In the genomic region with DNA sequence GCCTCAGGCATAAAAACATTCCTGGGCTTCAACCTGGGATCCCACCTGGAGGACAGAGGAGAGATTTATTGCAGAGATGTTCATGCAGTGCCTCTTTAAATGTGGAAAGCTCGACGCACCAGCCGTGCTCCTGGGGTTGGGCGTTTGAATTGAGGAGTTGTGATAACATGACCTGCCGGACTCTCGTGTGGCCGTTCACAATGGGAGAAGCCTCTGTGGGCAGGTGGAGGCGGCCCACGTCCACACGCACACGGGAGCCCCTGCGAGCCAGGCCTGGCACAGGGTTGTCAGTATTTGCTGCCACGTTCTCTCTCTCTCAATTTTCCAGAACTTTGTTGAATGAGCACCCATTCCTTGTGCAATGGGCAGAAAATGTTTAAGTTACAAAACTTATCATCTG, we compare ENCODE assay signal across 15 cellular contexts. TPM values are rescaled to one million over a fixed set of nuclear protein-coding genes. Genes with fewer than 3 reads are reported as not detected.
DNase-seq lines count a peak whose midpoint lies in the region; ATAC-seq and TF ChIP-seq lines count a peak whose summit lies in the region.
"Had no signal": no experiment of that assay in that cellular context is flagged by ENCODE, and none has a peak within 500 bp of the region (broad histone marks: within the 10 kb centered on the region; RNA-seq: fewer than 3 reads in every experiment).

No MANE protein-coding gene starts in this region.

- no TSS peak for BruUV-seq in Panc1 (replicated peaks; lab: Mats Ljungman, UMichigan)

- peaks cover 0 to 10% (median 3%) of the 10 kb centered on the region in 7 donors for H3K4me1 Mint-ChIP-seq in naive thymus-derived CD4-positive, alpha-beta T cell
- H3K4me1 Mint-ChIP-seq: GM23338 had no signal

- H3K9me3 ChIP-seq in Panc1 (ENCODE audit: control insufficient read depth, insufficient read depth, low read depth, low read length) (no peaks in the 10 kb centered on the region), mesenchymal stem cell (ENCODE audit: control insufficient read depth, low read length) (no peaks in the 10 kb centered on the region), subcutaneous abdominal adipose tissue (ENCODE audit: control insufficient read depth in 5 of 5, low read length in 5 of 5) (no peaks in the 10 kb centered on the region)
- no peaks in the 10 kb centered on the region for H3K9me3 ChIP-seq in naive thymus-derived CD4-positive, alpha-beta T cell (ENCODE audit: control insufficient read depth in 2 of 3, low read length in 3 of 3)
- H3K9me3 ChIP-seq: mucosa of descending colon, SJCRH30 had no signal

- peak overlapping the region; percentile 97 for H3K9ac ChIP-seq in mesenchymal stem cell (ENCODE audit: low read length)
- peak overlapping the region in 1 of 5 donors; percentile 77 for H3K9ac ChIP-seq in subcutaneous abdominal adipose tissue (ENCODE audit: low read length in 5 of 5)

- CTCF ChIA-PET in Panc1 (lab: Charles Lee): no interaction called here
- CTCF ChIA-PET in naive thymus-derived CD4-positive, alpha-beta T cell (lab: Charles Lee): no interaction called here

- H2BK5ac ChIP-seq in mesenchymal stem cell (ENCODE audit: low read depth, low read length, poor library complexity, severe bottlenecking): no peak overlapping the region

- no peak overlapping the region for H3K14ac ChIP-seq in mesenchymal stem cell (ENCODE audit: low read length in 2 of 2)

- no peaks in the 10 kb centered on the region for H3K9me3 Mint-ChIP-seq in naive thymus-derived CD4-positive, alpha-beta T cell
- H3K9me3 Mint-ChIP-seq: activated CD4-positive, alpha-beta memory T cell treated with anti-CD3 and anti-CD28 coated beads, Interleukin-2, amount 10 ng/mL, durations not matched to agents 7 days and 5 days had no signal

- in situ Hi-C loops in Panc1 (cut with HindIII; ENCODE audit: low pct_unique_long_range_greater_than_20kb, low sequenced_read_pairs): no loop called here

- no peak overlapping the region for H2BK15ac ChIP-seq in mesenchymal stem cell (ENCODE audit: low read depth, poor library complexity, severe bottlenecking)

- H3K27me3 ChIP-seq in Panc1 (ENCODE audit: control insufficient read depth, insufficient read depth, low read length): no peaks in the 10 kb centered on the region
- H3K27me3 ChIP-seq in dorsolateral prefrontal cortex: no peaks in the 10 kb centered on the region
- H3K27me3 ChIP-seq in mesenchymal stem cell (ENCODE audit: control insufficient read depth in 1 of 2, insufficient read depth in 1 of 2, low read length in 2 of 2): no peaks in the 10 kb centered on the region
- no peaks in the 10 kb centered on the region for H3K27me3 ChIP-seq in subcutaneous abdominal adipose tissue (ENCODE audit: control insufficient read depth in 5 of 5, insufficient read depth in 4 of 5, low read length in 5 of 5)
- H3K27me3 ChIP-seq in naive thymus-derived CD4-positive, alpha-beta T cell (ENCODE audit: control insufficient read depth in 2 of 2, insufficient read depth in 2 of 2, low read length in 2 of 2): no peaks in the 10 kb centered on the region
- H3K27me3 ChIP-seq: SJCRH30 had no signal

- no peak overlapping the region for H3K4ac ChIP-seq in mesenchymal stem cell (ENCODE audit: low read depth in 1 of 2, low read length in 2 of 2)

- H3K27me3 Mint-ChIP-seq in naive thymus-derived CD4-positive, alpha-beta T cell: no peaks in the 10 kb centered on the region
- H3K27me3 Mint-ChIP-seq: activated CD4-positive, alpha-beta memory T cell treated with anti-CD3 and anti-CD28 coated beads, Interleukin-2, amount 10 ng/mL, durations not matched to agents 7 days and 5 days had no signal

- H4K91ac ChIP-seq in mesenchymal stem cell (ENCODE audit: low read length): no peak overlapping the region

- no peak overlapping the region for H3K4me3 Mint-ChIP-seq in naive thymus-derived CD4-positive, alpha-beta T cell
- H3K4me3 Mint-ChIP-seq: activated CD4-positive, alpha-beta memory T cell treated with anti-CD3 and anti-CD28 coated beads, Interleukin-2, amount 10 ng/mL, durations not matched to agents 7 days and 5 days; GM23338 had no signal

- H3K4me1 ChIP-seq in Panc1 (ENCODE audit: control insufficient read depth, insufficient read depth, low read length): peaks cover 90% of the 10 kb centered on the region
- peaks cover 43% of the 10 kb centered on the region for H3K4me1 ChIP-seq in mesenchymal stem cell (ENCODE audit: control insufficient read depth, insufficient read depth, low read depth, low read length)
- H3K4me1 ChIP-seq in subcutaneous abdominal adipose tissue (ENCODE audit: control insufficient read depth in 5 of 5, insufficient read depth in 5 of 5, low read length in 5 of 5): peaks cover 25 to 98% (median 97%) of the 10 kb centered on the region in 5 donors
- no peaks in the 10 kb centered on the region for H3K4me1 ChIP-seq in naive thymus-derived CD4-positive, alpha-beta T cell (ENCODE audit: control insufficient read depth in 2 of 2, insufficient read depth in 2 of 2, low read length in 2 of 2)
- H3K4me1 ChIP-seq: SJCRH30 had no signal

- no peak for TF ChIP-seq CTCF in Panc1 (IDR thresholded peaks at IDR 0.05)
- no peak for TF ChIP-seq CTCF in dorsolateral prefrontal cortex (IDR thresholded peaks at IDR 0.05 in 54 of 56, conservative IDR thresholded peaks at IDR 0.05 in 2 of 56; ENCODE audit: low read depth in 1 of 56, partially characterized antibody in 56 of 56)

- H3K27ac ChIP-seq in Panc1 (ENCODE audit: low read length): peak overlapping the region; percentile 99
- H3K27ac ChIP-seq in dorsolateral prefrontal cortex: peak overlapping the region; percentile 43 to 100 (median 99)
- H3K27ac ChIP-seq in mesenchymal stem cell (ENCODE audit: low read length, poor library complexity, severe bottlenecking): no peak overlapping the region
- peak overlapping the region; percentile 99 for H3K27ac ChIP-seq in subcutaneous abdominal adipose tissue (ENCODE audit: low read depth, low read length)
- H3K27ac ChIP-seq in naive thymus-derived CD4-positive, alpha-beta T cell (ENCODE audit: low read depth, low read length): no peak overlapping the region
- H3K27ac ChIP-seq: SJCRH30 had no signal

- ATAC-seq in Panc1 (no peak), GM18868 (IDR thresholded peaks at IDR 0.05; ENCODE audit: unreplicated experiment) (no peak)
- no peak for ATAC-seq in naive thymus-derived CD4-positive, alpha-beta T cell
- ATAC-seq: GM23338, mucosa of descending colon had no signal

- H2AK5ac ChIP-seq in mesenchymal stem cell (ENCODE audit: low read length, severe bottlenecking): no peak overlapping the region

- H3K27ac Mint-ChIP-seq in naive thymus-derived CD4-positive, alpha-beta T cell: no peak overlapping the region
- H3K27ac Mint-ChIP-seq: activated CD4-positive, alpha-beta memory T cell treated with anti-CD3 and anti-CD28 coated beads, Interleukin-2, amount 10 ng/mL, durations not matched to agents 7 days and 5 days; GM23338 had no signal

- POLR2A ChIA-PET in Panc1 (lab: Charles Lee): no interaction called here
- POLR2A ChIA-PET in naive thymus-derived CD4-positive, alpha-beta T cell (lab: Charles Lee): interaction anchor here (0.8 kb wide), 1 partner anchor 55 kb away, joined by 3 read pairs; no protein-coding TSS in a partner anchor

- no peak overlapping the region for H3K18ac ChIP-seq in mesenchymal stem cell (ENCODE audit: low read depth in 1 of 2, low read length in 2 of 2)

- WGBS in mesenchymal stem cell: 88% methylated on average over 13 of the region's 13 CpGs

- no peak overlapping the region for H3K4me3 ChIP-seq in Panc1 (ENCODE audit: low read depth in 2 of 2, low read length in 2 of 2)
- peak overlapping the region in 2 of 59 donors; percentile 3 to 17 for H3K4me3 ChIP-seq in dorsolateral prefrontal cortex
- peak overlapping the region in 1 of 2 experiments; percentile 43 for H3K4me3 ChIP-seq in mesenchymal stem cell (ENCODE audit: insufficient read depth in 1 of 2, low read depth in 1 of 2, low read length in 2 of 2)
- peak overlapping the region in 1 of 5 donors; percentile 32 for H3K4me3 ChIP-seq in subcutaneous abdominal adipose tissue (ENCODE audit: low read depth in 1 of 5, low read length in 5 of 5)
- no peak overlapping the region for H3K4me3 ChIP-seq in naive thymus-derived CD4-positive, alpha-beta T cell (ENCODE audit: low read length)
- H3K4me3 ChIP-seq: GM23338, mucosa of descending colon, SJCRH30 had no signal

- H3K23ac ChIP-seq in mesenchymal stem cell (ENCODE audit: low read length in 2 of 2): no peak overlapping the region

- H3K79me1 ChIP-seq in mesenchymal stem cell (replicated peaks; ENCODE audit: low read length, poor library complexity, severe bottlenecking): peaks cover 14% of the 10 kb centered on the region

- no peak overlapping the region for H2BK120ac ChIP-seq in mesenchymal stem cell (ENCODE audit: low read depth, low read length)

- H2BK12ac ChIP-seq in mesenchymal stem cell (ENCODE audit: low read length in 2 of 2): no peak overlapping the region

- no peak overlapping the region for H4K8ac ChIP-seq in mesenchymal stem cell (ENCODE audit: low read length)

- no peak overlapping the region for H2AFZ ChIP-seq in mesenchymal stem cell (ENCODE audit: low read depth, low read length)
- H2AFZ ChIP-seq: GM23338 had no signal

- intact Hi-C loops in Panc1 (cut with micrococcal nuclease; ENCODE audit: unreplicated experiment) (no loop called here), dorsolateral prefrontal cortex (cut with DNase I) (no loop called here)
- intact Hi-C loops in naive thymus-derived CD4-positive, alpha-beta T cell (cut with micrococcal nuclease): no loop called here

- no peak overlapping the region for H3K4me2 ChIP-seq in mesenchymal stem cell (ENCODE audit: low read length, poor library complexity, severe bottlenecking)
- H3K4me2 ChIP-seq: GM23338 had no signal

- no peaks in the 10 kb centered on the region for H3K36me3 Mint-ChIP-seq in naive thymus-derived CD4-positive, alpha-beta T cell

- DNase-seq in Panc1 (ENCODE audit: low read depth, low spot score): no peak
- DNase-seq in dorsolateral prefrontal cortex: no peak
- DNase-seq in mesenchymal stem cell: no peak
- no peak for DNase-seq in A172 (ENCODE audit: low spot score)
- DNase-seq in naive thymus-derived CD4-positive, alpha-beta T cell: no peak
- no peak for DNase-seq in stimulated activated naive CD4-positive, alpha-beta T cell treated with Interleukin-2 at 50 U/mL for 16 hours (lab: John Stamatoyannopoulos, UW)
- DNase-seq: activated CD4-positive, alpha-beta memory T cell treated with anti-CD3 and anti-CD28 coated beads, Interleukin-2, amount 10 ng/mL, durations not matched to agents 7 days and 5 days; NCI-H2107; NK-92 treated with Interleukin-12 subunit alpha and Interleukin-12 subunit beta, amount 100 ng/mL, for 24 hours; SJCRH30; stimulated activated CD4-positive, alpha-beta T cell treated with anti-CD3 and anti-CD28 coated beads, Interleukin-4, amount 100 ng/mL, for 1 hour had no signal

- H3K36me3 ChIP-seq in Panc1 (ENCODE audit: control insufficient read depth, insufficient read depth, low read length) (peaks cover 3% of the 10 kb centered on the region; the same call in 1 of the 2 replicates), mesenchymal stem cell (ENCODE audit: control insufficient read depth in 1 of 2, insufficient read depth in 2 of 2, low read depth in 1 of 2, low read length in 2 of 2) (peaks cover 74 to 85% of the 10 kb centered on the region in 2 experiments), subcutaneous abdominal adipose tissue (ENCODE audit: control insufficient read depth in 5 of 5, insufficient read depth in 5 of 5, low read length in 5 of 5) (peaks cover 0 to 62% (median 39%) of the 10 kb centered on the region in 5 donors)
- H3K36me3 ChIP-seq in naive thymus-derived CD4-positive, alpha-beta T cell (ENCODE audit: control insufficient read depth in 2 of 3, insufficient read depth in 3 of 3, low read length in 3 of 3): peaks cover 0 to 13% (median 0%) of the 10 kb centered on the region in 3 experiments

RNA-seq across cellular contexts. Expression of gene PPARA, which starts 58.3 kb away (rescaled TPM):
- total RNA-seq in Panc1 (2021; ENCODE audit: unreplicated experiment): 10.7 TPM
- polyA plus RNA-seq in Panc1 (2012; ENCODE audit: insufficient read length): 9.2 TPM
- total RNA-seq in dorsolateral prefrontal cortex: 10 to 100 TPM; 13.9 to 53.9 (median 22.6) TPM
- polyA plus RNA-seq in mesenchymal stem cell (2013, experiment 1 of 2): 7.7 TPM
- polyA plus RNA-seq in mesenchymal stem cell (2013, experiment 2 of 2): 6.9 TPM
- 3.4 and 5.3 TPM in 2 replicates for total RNA-seq in A172 (2014; rRNA removed; shearing (Covaris generic))
- 10 to 100 TPM; 13.7 to 21.6 (median 18.5) TPM for total RNA-seq in naive thymus-derived CD4-positive, alpha-beta T cell
- polyA plus RNA-seq in naive thymus-derived CD4-positive, alpha-beta T cell: 1 to 10 TPM; 3.7 to 5.1 TPM

Comparison
In these comparisons a context has a peak if more than half of its experiments do, and no peak if none do; other contexts are left out.
1. H3K27ac ChIP-seq: peak in Panc1 (single experiment), dorsolateral prefrontal cortex (59 of 59) and subcutaneous abdominal adipose tissue (single experiment); none in mesenchymal stem cell (single experiment) and naive thymus-derived CD4-positive, alpha-beta T cell (single experiment).